Comparison of ENCODE assay signal across 7 cellular contexts in the genomic region with DNA sequence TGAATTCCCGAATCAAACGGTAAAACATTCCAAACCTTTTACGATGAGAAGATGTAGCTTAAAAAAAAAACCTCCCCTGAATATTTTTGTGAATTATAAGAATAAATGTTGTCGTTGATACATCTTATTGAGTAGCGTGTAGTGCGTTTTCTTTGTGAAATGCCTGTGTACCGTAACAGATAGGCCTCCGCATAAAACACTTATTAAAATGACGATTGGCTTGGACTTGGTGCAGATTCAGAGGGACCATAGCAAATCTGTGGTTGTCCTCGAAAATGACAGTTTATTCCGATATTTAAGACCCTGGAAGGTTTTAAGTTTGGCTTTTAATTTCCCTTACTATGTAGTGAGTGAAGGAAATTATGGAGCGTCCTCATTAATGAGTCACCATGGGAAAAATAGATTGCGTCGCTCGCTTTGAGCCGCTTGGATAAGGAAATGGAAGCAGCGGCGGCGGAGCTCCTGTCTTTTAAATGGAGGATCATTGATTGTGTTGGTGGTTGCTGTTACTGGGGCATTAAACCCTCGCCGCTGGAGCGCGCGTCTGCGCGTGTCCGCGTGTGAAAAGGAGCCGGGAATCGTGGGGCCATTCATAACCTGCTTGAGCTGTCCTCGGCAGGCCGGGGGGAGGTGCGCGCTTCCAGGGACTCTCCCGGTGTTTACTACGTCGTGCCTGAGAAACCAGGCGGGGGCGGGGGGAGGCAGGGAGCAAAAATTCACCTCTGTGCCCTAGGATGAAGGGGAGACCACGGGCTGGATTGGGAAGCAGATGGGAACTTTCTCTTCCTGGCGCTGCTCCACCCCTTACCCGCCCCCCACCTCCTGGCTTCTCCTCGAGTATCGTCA. TPM values are rescaled to one million over a fixed set of nuclear protein-coding genes. Genes with fewer than 3 reads are reported as not detected.
A peak's percentile ranks its signal among the peaks of the same experiment; 100 is the strongest.
DNase-seq lines count a peak whose midpoint lies in the region; ATAC-seq, FAIRE-seq and TF ChIP-seq lines count a peak whose summit lies in the region.

No MANE protein-coding gene starts in this region.

- no peaks in the 10 kb centered on the region for H3K27me3 ChIP-seq in WERI-Rb-1 (ENCODE audit: insufficient read depth, low read depth, severe bottlenecking)
- H3K27me3 ChIP-seq in keratinocyte (ENCODE audit: control insufficient read depth, extremely low read depth, insufficient read depth, low read length), result no peaks in the 10 kb centered on the region
- H3K27me3 ChIP-seq in spleen (replicated peaks in 1 of 7), result no peaks in the 10 kb centered on the region

- TF ChIP-seq CTCF in WERI-Rb-1 (IDR thresholded peaks at IDR 0.05; ENCODE audit: low read depth, low read length) (no peak), keratinocyte (optimal IDR thresholded peaks at IDR 0.05 in 1 of 3, IDR thresholded peaks at IDR 0.05 in 1 of 3, conservative IDR thresholded peaks at IDR 0.05 in 1 of 3; ENCODE audit: extremely low read depth in 1 of 3, insufficient read depth in 2 of 3, low read length in 3 of 3) (no peak), spleen (IDR thresholded peaks at IDR 0.05 in 8 of 11, conservative IDR thresholded peaks at IDR 0.05 in 3 of 11) (peak in 1 of 11 experiments; percentile 5)

- H3K9me3 ChIP-seq in WERI-Rb-1 (ENCODE audit: severe bottlenecking) (no peaks in the 10 kb centered on the region), keratinocyte (ENCODE audit: control insufficient read depth, low read depth, low read length) (no peaks in the 10 kb centered on the region), spleen (no peaks in the 10 kb centered on the region)

- H3K79me2 ChIP-seq in keratinocyte (ENCODE audit: control insufficient read depth, insufficient read depth, low read length), result peaks cover 69% of the 10 kb centered on the region

- intact Hi-C loops in spleen (cut with DNase I; ENCODE audit: low total_unique reads), result loop anchor here (2.0 kb wide), 1 partner anchor 14 kb away; no protein-coding TSS in a partner anchor

- no peak for ATAC-seq in HG02884 (IDR thresholded peaks at IDR 0.05; ENCODE audit: unreplicated experiment)

- H3K36me3 ChIP-seq in WERI-Rb-1 (peaks cover 3% of the 10 kb centered on the region; the same call in 1 of the 2 replicates), keratinocyte (ENCODE audit: control insufficient read depth in 2 of 2, extremely low read depth in 1 of 2, insufficient read depth in 2 of 2, low read length in 2 of 2) (no peaks in the 10 kb centered on the region), spleen (no peaks in the 10 kb centered on the region)

- DNase-seq in NCI-H2196 (lab: John Stamatoyannopoulos, UW; ENCODE audit: unreplicated experiment), result peak; percentile 83
- peak; percentile 96 for DNase-seq in WERI-Rb-1
- peak; percentile 64 for DNase-seq in central memory CD4-positive, alpha-beta T cell
- DNase-seq in keratinocyte (ENCODE audit: low read depth, low spot score), result peak; percentile 36
- DNase-seq in spleen, result peak; percentile 92

- peaks cover 26% of the 10 kb centered on the region for H3K4me1 ChIP-seq in keratinocyte (ENCODE audit: control insufficient read depth, extremely low read depth, insufficient read depth, low read length)
- peaks cover 48 to 85% (median 71%) of the 10 kb centered on the region in 6 donors for H3K4me1 ChIP-seq in spleen

- WGBS in spleen, 5 donors, result 0 to 1% (median 0%) methylated on average over 26 to 44 of the region's 44 CpGs

- TF ChIP-seq POLR2A in GM19193 (IDR thresholded peaks at IDR 0.05; ENCODE audit: extremely low read depth, insufficient read depth, insufficient read length), result peak; percentile 63
- TF ChIP-seq POLR2A in spleen (IDR thresholded peaks at IDR 0.05), result peak in 1 of 3 donors; percentile 73

- no peaks in the 10 kb centered on the region for H4K20me1 ChIP-seq in keratinocyte (ENCODE audit: control insufficient read depth, extremely low read depth, insufficient read depth, low read length)

- H3K9ac ChIP-seq in keratinocyte (ENCODE audit: control insufficient read depth, extremely low read depth, insufficient read depth, low read length), result peak overlapping the region; percentile 99

- H3K4me3 ChIP-seq in WERI-Rb-1 (ENCODE audit: low read depth, low read length) (peak overlapping the region; percentile 81), keratinocyte (ENCODE audit: control insufficient read depth in 2 of 3, extremely low read depth in 1 of 3, insufficient read depth in 2 of 3, low read depth in 1 of 3, low read length in 3 of 3) (peak overlapping the region; percentile 62 to 93 (median 77)), spleen (peak overlapping the region; percentile 68 to 92 (median 76))

- H3K9me1 ChIP-seq in keratinocyte (ENCODE audit: control insufficient read depth, extremely low read depth, insufficient read depth, low read length), result no peaks in the 10 kb centered on the region

- dilution Hi-C loops in keratinocyte (cut with MboI; ENCODE audit: extremely low pct_ligation_motif_present, low sequenced_read_pairs), result no loop called here

- peak overlapping the region; percentile 99 for H3K4me2 ChIP-seq in keratinocyte (ENCODE audit: control insufficient read depth, extremely low read depth, insufficient read depth, low read depth, low read length)

- H2AFZ ChIP-seq in keratinocyte (ENCODE audit: control insufficient read depth, low read length), result peak overlapping the region; percentile 70

- FAIRE-seq in keratinocyte (lab: Jason Lieb, UNC), result no peak

- H3K27ac ChIP-seq in WERI-Rb-1 (peak overlapping the region; percentile 95), keratinocyte (ENCODE audit: control insufficient read depth, insufficient read depth, low read length) (peak overlapping the region; percentile 95), spleen (peak overlapping the region; percentile 90 to 99 (median 98))

RNA-seq across cellular contexts. Expression of a gene that starts 1.6 kb away (rescaled TPM):
- polyA plus RNA-seq in keratinocyte, result 4.9 to 9.1 TPM (median 8.9 TPM) in 3 replicates
- 22.5 TPM for polyA plus RNA-seq in keratinocyte (2011; ENCODE audit: low read depth)
- polyA plus RNA-seq in keratinocyte (2011; cell fraction: cytosol; rRNA removed), result 6.3 and 6.9 TPM in 2 replicates
- 46.7 and 46.9 TPM in 2 replicates for polyA plus RNA-seq in keratinocyte (2011; cell fraction: nucleus; rRNA removed)
- polyA plus RNA-seq in keratinocyte (2012; ENCODE audit: low replicate concordance), result 25.0 and 35.6 TPM in 2 replicates
- polyA minus RNA-seq in keratinocyte, result 18.8 to 84.5 TPM (median 42.0 TPM) in 3 replicates
- 6.7 TPM for polyA minus RNA-seq in keratinocyte (2011; cell fraction: cytosol; rRNA and poly(A)+ RNA removed)
- 30.5 and 60.2 TPM in 2 replicates for polyA minus RNA-seq in keratinocyte (2011; cell fraction: nucleus; rRNA and poly(A)+ RNA removed)
- total RNA-seq in spleen, result 10 to 100 TPM; 54.1 to 75.9 (median 63.0) TPM
- polyA plus RNA-seq in spleen, result 10 to 100 TPM in 1 of 3 donors, 1 to 10 TPM in 2; 8.0 to 14.1 (median 9.3) TPM

RNA-seq across cellular contexts. Expression of a gene that starts 41.7 kb away (rescaled TPM):
- polyA plus RNA-seq in keratinocyte (2.6 to 14.0 TPM (median 4.6 TPM) in 3 replicates), spleen (1 to 10 TPM; 1.9 to 2.6 (median 2.4) TPM)
- polyA plus RNA-seq in keratinocyte (2011; ENCODE audit: low read depth), result 2.5 TPM
- polyA plus RNA-seq in keratinocyte (2011; cell fraction: cytosol; rRNA removed), result 6.8 and 8.4 TPM in 2 replicates
- 2.1 TPM in 2 replicates for polyA plus RNA-seq in keratinocyte (2011; cell fraction: nucleus; rRNA removed)
- polyA plus RNA-seq in keratinocyte (2012; ENCODE audit: low replicate concordance), result 2.6 and 4.3 TPM in 2 replicates
- polyA minus RNA-seq in keratinocyte, result 0.23 to 0.77 TPM in 2 of 3 replicates, not detected in the other
- polyA minus RNA-seq in keratinocyte (2011; cell fraction: cytosol; rRNA and poly(A)+ RNA removed), result 8.2 TPM
- polyA minus RNA-seq in keratinocyte (2011; cell fraction: nucleus; rRNA and poly(A)+ RNA removed), result 0.21 TPM in 1 of 2 replicates, not detected in the other
- total RNA-seq in spleen, result 1 to 10 TPM in 6 of 7 donors, under 1 TPM in 1; 0.67 to 2.6 (median 1.2) TPM

Comparison
In these comparisons a context has a peak if more than half of its experiments do, and no peak if none do; other contexts are left out.
1. DNase-seq: peak in every context shown above with its lines; median percentile 96 in WERI-Rb-1; 92 in spleen; 83 in NCI-H2196; 64 in central memory CD4-positive, alpha-beta T cell; 36 in keratinocyte.